In genomic region chr21:28240586-28240985, GRCh38 we compare ENCODE assay signal across 21 cellular contexts.
DNase-seq lines count a peak whose midpoint lies in the region; ATAC-seq and TF ChIP-seq lines count a peak whose summit lies in the region.
"Had no signal": no experiment of that assay in that cellular context is flagged by ENCODE, and none has a peak within 500 bp of the region (broad histone marks: within the 10 kb centered on the region; RNA-seq: fewer than 3 reads in every experiment).

No MANE protein-coding gene starts in this region.

- no peak overlapping the region for H3K27ac ChIP-seq in foreskin keratinocyte
- H3K27ac ChIP-seq in right atrium auricular region, result no peak overlapping the region
- H3K27ac ChIP-seq: PC-9, RWPE1 had no signal

- DNase-seq in HFFc6 (no peak), choroid plexus epithelial cell (ENCODE audit: low read depth) (peak; percentile 36), mesothelial cell of epicardium (ENCODE audit: low spot score in 2 of 2, unreplicated experiment in 2 of 2) (no peak), foreskin keratinocyte (no peak), right atrium auricular region (ENCODE audit: low spot score) (no peak)
- DNase-seq: DMS 273 treated with DMSO at 0.1 percent for 48 hours, DND-41, GF-D8, GOT3, Karpas-422, NCI-H1048, NCI-H1436, NCI-H1930, NCI-H526, PC-9, SIG-M5 had no signal

- H3K27me3 ChIP-seq in foreskin keratinocyte (no peaks in the 10 kb centered on the region), right atrium auricular region (no peaks in the 10 kb centered on the region)

- no peaks in the 10 kb centered on the region for H3K36me3 ChIP-seq in right atrium auricular region

- H3K4me3 Mint-ChIP-seq in HFFc6, result no peak overlapping the region
- no peak overlapping the region for H3K4me3 Mint-ChIP-seq in mesothelial cell of epicardium
- H3K4me3 Mint-ChIP-seq: CD14-positive monocyte, IgD-negative memory B cell had no signal

- H3K27me3 Mint-ChIP-seq in HFFc6 (ENCODE audit: insufficient read depth) (no peaks in the 10 kb centered on the region), mesothelial cell of epicardium (ENCODE audit: low read depth) (no peaks in the 10 kb centered on the region)

- no peaks in the 10 kb centered on the region for H3K9me3 Mint-ChIP-seq in HFFc6
- peaks cover 7% of the 10 kb centered on the region for H3K9me3 Mint-ChIP-seq in mesothelial cell of epicardium
- H3K9me3 Mint-ChIP-seq: IgD-negative memory B cell had no signal

- H3K36me3 Mint-ChIP-seq in HFFc6 (ENCODE audit: low read depth), result no peaks in the 10 kb centered on the region
- peaks cover 4% of the 10 kb centered on the region for H3K36me3 Mint-ChIP-seq in mesothelial cell of epicardium
- H3K36me3 Mint-ChIP-seq: CD14-positive monocyte, IgD-negative memory B cell had no signal

- no peak for ATAC-seq in HG03571 (IDR thresholded peaks at IDR 0.05; ENCODE audit: unreplicated experiment)
- no peak for ATAC-seq in GM19395 (IDR thresholded peaks at IDR 0.05; ENCODE audit: unreplicated experiment)
- no peak for ATAC-seq in foreskin keratinocyte

- H3K4me3 ChIP-seq in choroid plexus epithelial cell (ENCODE audit: low read depth, low read length) (no peak overlapping the region), right atrium auricular region (no peak overlapping the region)
- H3K4me3 ChIP-seq: PC-9 had no signal

- H3K27ac Mint-ChIP-seq in HFFc6 (peak overlapping the region; percentile 5; the same call in 1 of the 2 replicates), mesothelial cell of epicardium (peak overlapping the region; percentile 0)
- H3K27ac Mint-ChIP-seq: IgD-negative memory B cell had no signal

- no peaks in the 10 kb centered on the region for H3K9me3 ChIP-seq in right atrium auricular region

- TF ChIP-seq CTCF in HFFc6 (IDR thresholded peaks at IDR 0.05) (no peak), choroid plexus epithelial cell (conservative IDR thresholded peaks at IDR 0.05; ENCODE audit: low read depth, low read length) (no peak), mesothelial cell of epicardium (IDR thresholded peaks at IDR 0.05; ENCODE audit: unreplicated experiment) (no peak), foreskin keratinocyte (conservative IDR thresholded peaks at IDR 0.05) (no peak), right atrium auricular region (IDR thresholded peaks at IDR 0.05) (no peak)

- H3K4me1 Mint-ChIP-seq in HFFc6 (ENCODE audit: low read depth), result peaks cover 22% of the 10 kb centered on the region
- H3K4me1 Mint-ChIP-seq in mesothelial cell of epicardium, result peaks cover 17% of the 10 kb centered on the region
- H3K4me1 Mint-ChIP-seq: IgD-negative memory B cell had no signal

- H3K4me1 ChIP-seq in foreskin keratinocyte (peaks cover 8% of the 10 kb centered on the region), right atrium auricular region (peaks cover 0 to 13% of the 10 kb centered on the region in 2 donors)
